In the genomic region with DNA sequence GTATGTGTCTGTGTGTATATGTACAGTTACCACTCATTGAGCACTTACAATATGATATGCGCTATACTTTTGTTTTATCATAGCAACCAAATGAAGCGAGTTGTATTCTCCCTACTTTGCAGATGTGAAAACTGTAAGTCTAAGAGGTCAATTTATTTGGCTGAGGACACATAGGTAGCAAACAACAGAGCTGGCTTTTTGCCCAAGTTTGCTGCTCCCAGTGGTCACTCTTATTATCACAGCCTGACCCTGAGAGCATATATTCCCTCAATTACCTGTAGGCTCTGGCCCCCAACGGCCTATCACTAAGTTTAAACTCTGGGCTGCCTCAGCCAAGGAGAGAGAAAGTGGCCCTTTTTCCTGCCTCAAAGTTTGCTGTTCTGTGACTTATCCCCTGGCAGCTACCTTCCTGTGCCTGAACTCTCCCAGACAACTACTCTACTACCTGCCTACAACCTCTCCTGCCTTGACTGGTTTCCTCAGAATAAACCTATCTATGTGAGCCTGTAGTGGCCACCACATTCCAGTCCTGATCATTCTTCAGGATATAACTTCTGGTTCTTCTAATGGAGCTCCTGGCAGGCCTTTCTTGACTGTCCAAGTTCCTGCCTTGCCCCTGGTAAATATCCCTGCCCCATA, we compare ENCODE assay signal across 9 cellular contexts.
A peak's percentile ranks its signal among the peaks of the same experiment; 100 is the strongest.
DNase-seq lines count a peak whose midpoint lies in the region; ATAC-seq, FAIRE-seq and TF ChIP-seq lines count a peak whose summit lies in the region.
"Had no signal": no experiment of that assay in that cellular context is flagged by ENCODE, and none has a peak within 500 bp of the region (broad histone marks: within the 10 kb centered on the region; RNA-seq: fewer than 3 reads in every experiment).

No MANE protein-coding gene starts in this region.

- DNase-seq in DMS153 treated with DMSO at 0.1 percent for 48 hours (lab: John Stamatoyannopoulos, UW; ENCODE audit: unreplicated experiment) (peak; percentile 10), DMS153 (lab: John Stamatoyannopoulos, UW) (no peak), iris pigment epithelial cell (ENCODE audit: low read depth) (peak; percentile 16), GM12892 (ENCODE audit: insufficient read length) (no peak)
- no peak for DNase-seq in stimulated activated CD4-positive, alpha-beta T cell treated with anti-CD3 and anti-CD28 coated beads, Interleukin-4, amount 100 ng/mL, for 4 hours

- peak; percentile 94 for ATAC-seq in GM21390 (IDR thresholded peaks at IDR 0.05; ENCODE audit: unreplicated experiment)
- ATAC-seq in HG03460 (IDR thresholded peaks at IDR 0.05; ENCODE audit: unreplicated experiment) = peak; percentile 90
- ATAC-seq in SK-N-SH treated with all-trans-retinoic acid at 6 μM for 48 hours = 0 out of 3 replicates have a peak, but pooled peaks have one; percentile 53

- FAIRE-seq in GM12892 (lab: Jason Lieb, UNC) = no peak
- FAIRE-seq: A204.1 had no signal

- no peak for TF ChIP-seq POLR2A in GM12892 (IDR thresholded peaks at IDR 0.05; ENCODE audit: low read depth, low read length)

TF ChIP-seq in SK-N-SH treated with all-trans-retinoic acid at 6 μM for 48 hours, 23 proteins besides CTCF, POLR2A, EP300 and RAD21:
- no peak for TF ChIP-seq ESRRG (CRISPR knock-in tag; IDR thresholded peaks at IDR 0.05)
- no peak for TF ChIP-seq ZNF565 (CRISPR knock-in tag; conservative IDR thresholded peaks at IDR 0.05; ENCODE audit: low read depth)
- TF ChIP-seq, protein P1, sequence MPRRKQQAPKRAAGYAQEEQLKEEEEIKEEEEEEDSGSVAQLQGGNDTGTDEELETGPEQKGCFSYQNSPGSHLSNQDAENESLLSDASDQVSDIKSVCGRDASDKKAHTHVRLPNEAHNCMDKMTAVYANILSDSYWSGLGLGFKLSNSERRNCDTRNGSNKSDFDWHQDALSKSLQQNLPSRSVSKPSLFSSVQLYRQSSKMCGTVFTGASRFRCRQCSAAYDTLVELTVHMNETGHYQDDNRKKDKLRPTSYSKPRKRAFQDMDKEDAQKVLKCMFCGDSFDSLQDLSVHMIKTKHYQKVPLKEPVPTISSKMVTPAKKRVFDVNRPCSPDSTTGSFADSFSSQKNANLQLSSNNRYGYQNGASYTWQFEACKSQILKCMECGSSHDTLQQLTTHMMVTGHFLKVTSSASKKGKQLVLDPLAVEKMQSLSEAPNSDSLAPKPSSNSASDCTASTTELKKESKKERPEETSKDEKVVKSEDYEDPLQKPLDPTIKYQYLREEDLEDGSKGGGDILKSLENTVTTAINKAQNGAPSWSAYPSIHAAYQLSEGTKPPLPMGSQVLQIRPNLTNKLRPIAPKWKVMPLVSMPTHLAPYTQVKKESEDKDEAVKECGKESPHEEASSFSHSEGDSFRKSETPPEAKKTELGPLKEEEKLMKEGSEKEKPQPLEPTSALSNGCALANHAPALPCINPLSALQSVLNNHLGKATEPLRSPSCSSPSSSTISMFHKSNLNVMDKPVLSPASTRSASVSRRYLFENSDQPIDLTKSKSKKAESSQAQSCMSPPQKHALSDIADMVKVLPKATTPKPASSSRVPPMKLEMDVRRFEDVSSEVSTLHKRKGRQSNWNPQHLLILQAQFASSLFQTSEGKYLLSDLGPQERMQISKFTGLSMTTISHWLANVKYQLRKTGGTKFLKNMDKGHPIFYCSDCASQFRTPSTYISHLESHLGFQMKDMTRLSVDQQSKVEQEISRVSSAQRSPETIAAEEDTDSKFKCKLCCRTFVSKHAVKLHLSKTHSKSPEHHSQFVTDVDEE (CRISPR knock-in tag; IDR thresholded peaks at IDR 0.05) = no peak
- no peak for TF ChIP-seq ZFP30 (CRISPR knock-in tag; IDR thresholded peaks at IDR 0.05)
- TF ChIP-seq TOX (CRISPR knock-in tag; IDR thresholded peaks at IDR 0.05; ENCODE audit: borderline replicate concordance) = no peak
- TF ChIP-seq ZNF8 (CRISPR knock-in tag; IDR thresholded peaks at IDR 0.05) = no peak
- TF ChIP-seq GLIS3 (CRISPR knock-in tag; IDR thresholded peaks at IDR 0.05) = no peak
- TF ChIP-seq PPARA (CRISPR knock-in tag; IDR thresholded peaks at IDR 0.05; ENCODE audit: borderline replicate concordance) = no peak
- TF ChIP-seq ARNTL (CRISPR knock-in tag; IDR thresholded peaks at IDR 0.05; ENCODE audit: borderline replicate concordance, low read depth) = no peak
- no peak for TF ChIP-seq ISL1 (CRISPR knock-in tag; IDR thresholded peaks at IDR 0.05)
- TF ChIP-seq, protein P2, sequence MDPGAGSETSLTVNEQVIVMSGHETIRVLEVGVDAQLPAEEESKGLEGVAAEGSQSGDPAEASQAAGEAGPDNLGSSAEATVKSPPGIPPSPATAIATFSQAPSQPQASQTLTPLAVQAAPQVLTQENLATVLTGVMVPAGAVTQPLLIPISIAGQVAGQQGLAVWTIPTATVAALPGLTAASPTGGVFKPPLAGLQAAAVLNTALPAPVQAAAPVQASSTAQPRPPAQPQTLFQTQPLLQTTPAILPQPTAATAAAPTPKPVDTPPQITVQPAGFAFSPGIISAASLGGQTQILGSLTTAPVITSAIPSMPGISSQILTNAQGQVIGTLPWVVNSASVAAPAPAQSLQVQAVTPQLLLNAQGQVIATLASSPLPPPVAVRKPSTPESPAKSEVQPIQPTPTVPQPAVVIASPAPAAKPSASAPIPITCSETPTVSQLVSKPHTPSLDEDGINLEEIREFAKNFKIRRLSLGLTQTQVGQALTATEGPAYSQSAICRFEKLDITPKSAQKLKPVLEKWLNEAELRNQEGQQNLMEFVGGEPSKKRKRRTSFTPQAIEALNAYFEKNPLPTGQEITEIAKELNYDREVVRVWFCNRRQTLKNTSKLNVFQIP (CRISPR knock-in tag; IDR thresholded peaks at IDR 0.05; ENCODE audit: borderline replicate concordance, low read depth) = no peak
- TF ChIP-seq, protein P3, sequence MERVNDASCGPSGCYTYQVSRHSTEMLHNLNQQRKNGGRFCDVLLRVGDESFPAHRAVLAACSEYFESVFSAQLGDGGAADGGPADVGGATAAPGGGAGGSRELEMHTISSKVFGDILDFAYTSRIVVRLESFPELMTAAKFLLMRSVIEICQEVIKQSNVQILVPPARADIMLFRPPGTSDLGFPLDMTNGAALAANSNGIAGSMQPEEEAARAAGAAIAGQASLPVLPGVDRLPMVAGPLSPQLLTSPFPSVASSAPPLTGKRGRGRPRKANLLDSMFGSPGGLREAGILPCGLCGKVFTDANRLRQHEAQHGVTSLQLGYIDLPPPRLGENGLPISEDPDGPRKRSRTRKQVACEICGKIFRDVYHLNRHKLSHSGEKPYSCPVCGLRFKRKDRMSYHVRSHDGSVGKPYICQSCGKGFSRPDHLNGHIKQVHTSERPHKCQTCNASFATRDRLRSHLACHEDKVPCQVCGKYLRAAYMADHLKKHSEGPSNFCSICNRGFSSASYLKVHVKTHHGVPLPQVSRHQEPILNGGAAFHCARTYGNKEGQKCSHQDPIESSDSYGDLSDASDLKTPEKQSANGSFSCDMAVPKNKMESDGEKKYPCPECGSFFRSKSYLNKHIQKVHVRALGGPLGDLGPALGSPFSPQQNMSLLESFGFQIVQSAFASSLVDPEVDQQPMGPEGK (CRISPR knock-in tag; IDR thresholded peaks at IDR 0.05; ENCODE audit: borderline replicate concordance) = no peak
- TF ChIP-seq SNAI2 (CRISPR knock-in tag; IDR thresholded peaks at IDR 0.05) = no peak
- no peak for TF ChIP-seq BACH2 (CRISPR knock-in tag; IDR thresholded peaks at IDR 0.05; ENCODE audit: borderline replicate concordance)
- no peak for TF ChIP-seq ZNF70 (CRISPR knock-in tag; IDR thresholded peaks at IDR 0.05)
- no peak for TF ChIP-seq ZFP3 (CRISPR knock-in tag; IDR thresholded peaks at IDR 0.05)
TF ChIP-seq in SK-N-SH treated with all-trans-retinoic acid at 6 μM for 48 hours: peak in this region for 0.

Comparison
In these comparisons a context has a peak if more than half of its experiments do, and no peak if none do; other contexts are left out.
1. DNase-seq: peak in DMS153 treated with DMSO at 0.1 percent for 48 hours (single experiment) and iris pigment epithelial cell (single experiment); none in DMS153 (single experiment), GM12892 (single experiment) and stimulated activated CD4-positive, alpha-beta T cell treated with anti-CD3 and anti-CD28 coated beads, Interleukin-4, amount 100 ng/mL, for 4 hours (0 of 2).
2. Peak in every context shown above with its lines, with median percentiles within 50 percentile points of each other: ATAC-seq.